ENCODE assay signal across 1 cellular context in the genomic region with DNA sequence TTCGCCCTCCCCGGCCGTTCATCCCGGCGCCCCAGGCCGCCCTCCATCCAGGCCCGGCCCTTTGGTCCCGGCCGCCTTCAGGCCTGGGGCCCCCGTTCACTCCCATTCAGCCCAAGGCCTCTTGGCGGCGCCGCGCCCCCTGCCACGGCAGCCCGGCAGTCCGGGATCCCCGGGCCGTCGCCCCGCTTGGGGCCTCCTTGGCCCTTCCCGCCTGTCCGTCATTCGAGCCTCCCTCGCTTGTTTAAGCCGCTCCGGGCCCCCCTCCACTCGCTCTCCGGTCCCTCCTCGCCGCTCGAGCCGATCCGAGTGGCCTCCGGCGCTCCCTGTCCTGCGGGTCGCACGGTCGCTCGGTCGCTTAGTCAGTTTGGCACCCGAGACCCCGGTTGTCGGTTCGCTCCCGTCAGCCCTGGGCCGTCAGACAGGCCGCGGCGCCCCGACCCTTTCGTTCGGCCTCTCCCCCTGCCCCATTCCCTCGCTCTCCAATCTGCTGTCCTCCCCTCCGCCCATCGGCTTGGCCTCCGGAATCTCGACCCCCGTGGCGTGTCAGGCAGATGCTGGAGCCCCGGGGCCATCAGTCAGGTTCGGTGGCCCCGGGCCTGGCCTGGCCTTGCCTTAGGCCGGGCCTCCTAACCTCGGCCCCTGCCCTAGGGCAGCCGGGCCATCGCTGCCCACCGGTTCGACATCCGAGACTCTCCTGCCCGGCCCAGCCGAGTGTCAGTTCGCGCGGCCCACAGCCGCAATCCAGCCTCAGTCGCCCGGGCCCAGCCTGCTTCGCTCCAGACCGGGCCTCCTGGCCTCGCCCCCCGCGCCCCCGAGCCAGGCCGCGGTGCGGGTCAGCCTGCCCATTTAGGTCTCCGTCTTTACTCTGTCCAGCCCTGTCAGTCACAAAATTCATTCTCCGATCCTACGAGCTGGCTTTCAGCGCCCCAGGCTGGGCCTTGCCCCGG.
TF ChIP-seq lines count a peak whose summit lies in the region.

No MANE protein-coding gene starts in this region.

TF ChIP-seq in HepG2, 621 proteins besides CTCF, POLR2A, EP300 and RAD21 (continues in another document):
- no peak for TF ChIP-seq MEIS1 (CRISPR knock-in tag; IDR thresholded peaks at IDR 0.05; ENCODE audit: borderline replicate concordance)
- TF ChIP-seq IKZF1 (IDR thresholded peaks at IDR 0.05): no peak
- TF ChIP-seq GTF3A (CRISPR knock-in tag; conservative IDR thresholded peaks at IDR 0.05): no peak
- no peak for TF ChIP-seq ZFP36 (IDR thresholded peaks at IDR 0.05; ENCODE audit: borderline replicate concordance, low read depth, low read length, partially characterized antibody)
- TF ChIP-seq FOSL1 (CRISPR knock-in tag; IDR thresholded peaks at IDR 0.05; ENCODE audit: borderline replicate concordance): no peak
- 0 out of 2 replicates have a peak, but pooled peaks have one; percentile 63 for TF ChIP-seq ZNF543 (CRISPR knock-in tag; IDR thresholded peaks at IDR 0.05)
- no peak for TF ChIP-seq RFX3 (CRISPR knock-in tag; IDR thresholded peaks at IDR 0.05)
- TF ChIP-seq, protein P1, sequence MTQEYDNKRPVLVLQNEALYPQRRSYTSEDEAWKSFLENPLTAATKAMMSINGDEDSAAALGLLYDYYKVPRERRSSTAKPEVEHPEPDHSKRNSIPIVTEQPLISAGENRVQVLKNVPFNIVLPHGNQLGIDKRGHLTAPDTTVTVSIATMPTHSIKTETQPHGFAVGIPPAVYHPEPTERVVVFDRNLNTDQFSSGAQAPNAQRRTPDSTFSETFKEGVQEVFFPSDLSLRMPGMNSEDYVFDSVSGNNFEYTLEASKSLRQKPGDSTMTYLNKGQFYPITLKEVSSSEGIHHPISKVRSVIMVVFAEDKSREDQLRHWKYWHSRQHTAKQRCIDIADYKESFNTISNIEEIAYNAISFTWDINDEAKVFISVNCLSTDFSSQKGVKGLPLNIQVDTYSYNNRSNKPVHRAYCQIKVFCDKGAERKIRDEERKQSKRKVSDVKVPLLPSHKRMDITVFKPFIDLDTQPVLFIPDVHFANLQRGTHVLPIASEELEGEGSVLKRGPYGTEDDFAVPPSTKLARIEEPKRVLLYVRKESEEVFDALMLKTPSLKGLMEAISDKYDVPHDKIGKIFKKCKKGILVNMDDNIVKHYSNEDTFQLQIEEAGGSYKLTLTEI (CRISPR knock-in tag; conservative IDR thresholded peaks at IDR 0.05): no peak
- peak; percentile 54 for TF ChIP-seq ZMAT3 (CRISPR knock-in tag; conservative IDR thresholded peaks at IDR 0.05)
- no peak for TF ChIP-seq NFE2 (CRISPR knock-in tag; IDR thresholded peaks at IDR 0.05)
- peak; percentile 77; the same call in 1 of the 2 replicates for TF ChIP-seq ZFP82 (CRISPR knock-in tag; IDR thresholded peaks at IDR 0.05; ENCODE audit: borderline replicate concordance)
- no peak; the same call in 1 of the 2 replicates for TF ChIP-seq KLF9 (CRISPR knock-in tag; IDR thresholded peaks at IDR 0.05; ENCODE audit: low read depth)
- no peak for TF ChIP-seq ZNF44 (CRISPR knock-in tag; IDR thresholded peaks at IDR 0.05)
- TF ChIP-seq ZNF883 (CRISPR knock-in tag; IDR thresholded peaks at IDR 0.05; ENCODE audit: not compliant biosample characterization): peak; percentile 70
- TF ChIP-seq, protein P2, sequence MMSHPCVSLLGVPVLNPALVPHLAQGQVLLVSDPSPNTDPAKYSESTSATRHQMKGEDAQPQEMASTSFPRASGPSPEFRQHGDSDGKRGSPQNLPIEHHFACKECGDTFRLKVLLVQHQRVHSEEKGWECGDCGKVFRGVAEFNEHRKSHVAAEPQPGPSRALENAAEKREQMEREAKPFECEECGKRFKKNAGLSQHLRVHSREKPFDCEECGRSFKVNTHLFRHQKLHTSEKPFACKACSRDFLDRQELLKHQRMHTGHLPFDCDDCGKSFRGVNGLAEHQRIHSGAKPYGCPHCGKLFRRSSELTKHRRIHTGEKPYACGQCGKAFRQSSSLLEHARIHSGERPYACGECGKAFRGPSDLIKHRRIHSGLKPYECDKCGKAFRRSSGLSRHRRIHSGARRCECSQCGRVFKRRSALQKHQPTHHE (CRISPR knock-in tag; IDR thresholded peaks at IDR 0.05; ENCODE audit: borderline replicate concordance): peak; percentile 72; the same call in 1 of the 2 replicates
- peak; percentile 81; the same call in 1 of the 2 replicates for TF ChIP-seq ZNF530 (CRISPR knock-in tag; IDR thresholded peaks at IDR 0.05; ENCODE audit: low read depth)
- no peak for TF ChIP-seq HMG20B (CRISPR knock-in tag; conservative IDR thresholded peaks at IDR 0.05)
- TF ChIP-seq JUNB (CRISPR knock-in tag; IDR thresholded peaks at IDR 0.05; ENCODE audit: borderline replicate concordance): no peak
- TF ChIP-seq, protein P3, sequence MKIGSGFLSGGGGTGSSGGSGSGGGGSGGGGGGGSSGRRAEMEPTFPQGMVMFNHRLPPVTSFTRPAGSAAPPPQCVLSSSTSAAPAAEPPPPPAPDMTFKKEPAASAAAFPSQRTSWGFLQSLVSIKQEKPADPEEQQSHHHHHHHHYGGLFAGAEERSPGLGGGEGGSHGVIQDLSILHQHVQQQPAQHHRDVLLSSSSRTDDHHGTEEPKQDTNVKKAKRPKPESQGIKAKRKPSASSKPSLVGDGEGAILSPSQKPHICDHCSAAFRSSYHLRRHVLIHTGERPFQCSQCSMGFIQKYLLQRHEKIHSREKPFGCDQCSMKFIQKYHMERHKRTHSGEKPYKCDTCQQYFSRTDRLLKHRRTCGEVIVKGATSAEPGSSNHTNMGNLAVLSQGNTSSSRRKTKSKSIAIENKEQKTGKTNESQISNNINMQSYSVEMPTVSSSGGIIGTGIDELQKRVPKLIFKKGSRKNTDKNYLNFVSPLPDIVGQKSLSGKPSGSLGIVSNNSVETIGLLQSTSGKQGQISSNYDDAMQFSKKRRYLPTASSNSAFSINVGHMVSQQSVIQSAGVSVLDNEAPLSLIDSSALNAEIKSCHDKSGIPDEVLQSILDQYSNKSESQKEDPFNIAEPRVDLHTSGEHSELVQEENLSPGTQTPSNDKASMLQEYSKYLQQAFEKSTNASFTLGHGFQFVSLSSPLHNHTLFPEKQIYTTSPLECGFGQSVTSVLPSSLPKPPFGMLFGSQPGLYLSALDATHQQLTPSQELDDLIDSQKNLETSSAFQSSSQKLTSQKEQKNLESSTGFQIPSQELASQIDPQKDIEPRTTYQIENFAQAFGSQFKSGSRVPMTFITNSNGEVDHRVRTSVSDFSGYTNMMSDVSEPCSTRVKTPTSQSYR (CRISPR knock-in tag; IDR thresholded peaks at IDR 0.05; ENCODE audit: borderline replicate concordance): no peak
- no peak; the same call in 1 of the 2 replicates for TF ChIP-seq KMT2B (CRISPR knock-in tag; IDR thresholded peaks at IDR 0.05)
- peak; percentile 80 for TF ChIP-seq ZNF446 (CRISPR knock-in tag; IDR thresholded peaks at IDR 0.05)
- TF ChIP-seq, protein P4, sequence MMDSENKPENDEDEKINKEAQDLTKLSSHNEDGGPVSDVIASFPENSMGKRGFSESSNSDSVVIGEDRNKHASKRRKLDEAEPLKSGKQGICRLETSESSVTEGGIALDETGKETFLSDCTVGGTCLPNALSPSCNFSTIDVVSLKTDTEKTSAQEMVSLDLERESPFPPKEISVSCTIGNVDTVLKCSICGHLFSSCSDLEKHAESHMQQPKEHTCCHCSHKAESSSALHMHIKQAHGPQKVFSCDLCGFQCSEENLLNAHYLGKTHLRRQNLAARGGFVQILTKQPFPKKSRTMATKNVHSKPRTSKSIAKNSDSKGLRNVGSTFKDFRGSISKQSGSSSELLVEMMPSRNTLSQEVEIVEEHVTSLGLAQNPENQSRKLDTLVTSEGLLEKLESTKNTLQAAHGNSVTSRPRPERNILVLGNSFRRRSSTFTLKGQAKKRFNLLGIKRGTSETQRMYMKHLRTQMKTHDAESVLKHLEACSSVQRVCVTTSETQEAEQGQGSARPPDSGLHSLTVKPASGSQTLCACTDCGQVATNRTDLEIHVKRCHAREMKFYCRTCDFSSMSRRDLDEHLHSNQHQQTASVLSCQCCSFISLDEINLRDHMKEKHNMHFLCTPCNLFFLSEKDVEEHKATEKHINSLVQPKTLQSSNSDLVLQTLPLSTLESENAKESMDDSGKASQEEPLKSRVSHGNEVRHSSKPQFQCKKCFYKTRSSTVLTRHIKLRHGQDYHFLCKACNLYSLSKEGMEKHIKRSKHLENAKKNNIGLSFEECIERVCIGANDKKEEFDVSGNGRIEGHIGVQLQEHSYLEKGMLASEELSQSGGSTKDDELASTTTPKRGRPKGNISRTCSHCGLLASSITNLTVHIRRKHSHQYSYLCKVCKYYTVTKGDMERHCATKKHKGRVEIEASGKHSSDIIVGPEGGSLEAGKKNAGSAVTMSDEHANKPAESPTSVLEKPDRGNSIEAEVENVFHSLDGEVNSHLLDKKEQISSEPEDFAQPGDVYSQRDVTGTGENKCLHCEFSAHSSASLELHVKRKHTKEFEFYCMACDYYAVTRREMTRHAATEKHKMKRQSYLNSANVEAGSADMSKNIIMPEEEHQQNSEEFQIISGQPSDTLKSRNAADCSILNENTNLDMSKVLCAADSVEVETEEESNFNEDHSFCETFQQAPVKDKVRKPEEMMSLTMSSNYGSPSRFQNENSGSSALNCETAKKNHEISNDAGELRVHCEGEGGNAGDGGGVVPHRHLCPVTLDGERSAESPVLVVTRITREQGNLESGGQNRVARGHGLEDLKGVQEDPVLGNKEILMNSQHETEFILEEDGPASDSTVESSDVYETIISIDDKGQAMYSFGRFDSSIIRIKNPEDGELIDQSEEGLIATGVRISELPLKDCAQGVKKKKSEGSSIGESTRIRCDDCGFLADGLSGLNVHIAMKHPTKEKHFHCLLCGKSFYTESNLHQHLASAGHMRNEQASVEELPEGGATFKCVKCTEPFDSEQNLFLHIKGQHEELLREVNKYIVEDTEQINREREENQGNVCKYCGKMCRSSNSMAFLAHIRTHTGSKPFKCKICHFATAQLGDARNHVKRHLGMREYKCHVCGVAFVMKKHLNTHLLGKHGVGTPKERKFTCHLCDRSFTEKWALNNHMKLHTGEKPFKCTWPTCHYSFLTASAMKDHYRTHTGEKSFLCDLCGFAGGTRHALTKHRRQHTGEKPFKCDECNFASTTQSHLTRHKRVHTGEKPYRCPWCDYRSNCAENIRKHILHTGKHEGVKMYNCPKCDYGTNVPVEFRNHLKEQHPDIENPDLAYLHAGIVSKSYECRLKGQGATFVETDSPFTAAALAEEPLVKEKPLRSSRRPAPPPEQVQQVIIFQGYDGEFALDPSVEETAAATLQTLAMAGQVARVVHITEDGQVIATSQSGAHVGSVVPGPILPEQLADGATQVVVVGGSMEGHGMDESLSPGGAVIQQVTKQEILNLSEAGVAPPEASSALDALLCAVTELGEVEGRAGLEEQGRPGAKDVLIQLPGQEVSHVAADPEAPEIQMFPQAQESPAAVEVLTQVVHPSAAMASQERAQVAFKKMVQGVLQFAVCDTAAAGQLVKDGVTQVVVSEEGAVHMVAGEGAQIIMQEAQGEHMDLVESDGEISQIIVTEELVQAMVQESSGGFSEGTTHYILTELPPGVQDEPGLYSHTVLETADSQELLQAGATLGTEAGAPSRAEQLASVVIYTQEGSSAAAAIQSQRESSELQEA (CRISPR knock-in tag; IDR thresholded peaks at IDR 0.05; ENCODE audit: not compliant biosample characterization): no peak
- TF ChIP-seq ZNF891 (CRISPR knock-in tag; IDR thresholded peaks at IDR 0.05): peak; percentile 45; the same call in 1 of the 2 replicates
- peak; percentile 77 for TF ChIP-seq HOXA5 (CRISPR knock-in tag; IDR thresholded peaks at IDR 0.05)
- no peak for TF ChIP-seq TCF7L2 (IDR thresholded peaks at IDR 0.05; ENCODE audit: low read depth, low read length)
- TF ChIP-seq CREM (IDR thresholded peaks at IDR 0.05): no peak
- 0 out of 2 replicates have a peak, but pooled peaks have one; percentile 11 for TF ChIP-seq CREM (CRISPR knock-in tag; IDR thresholded peaks at IDR 0.05)
- TF ChIP-seq, protein P5, sequence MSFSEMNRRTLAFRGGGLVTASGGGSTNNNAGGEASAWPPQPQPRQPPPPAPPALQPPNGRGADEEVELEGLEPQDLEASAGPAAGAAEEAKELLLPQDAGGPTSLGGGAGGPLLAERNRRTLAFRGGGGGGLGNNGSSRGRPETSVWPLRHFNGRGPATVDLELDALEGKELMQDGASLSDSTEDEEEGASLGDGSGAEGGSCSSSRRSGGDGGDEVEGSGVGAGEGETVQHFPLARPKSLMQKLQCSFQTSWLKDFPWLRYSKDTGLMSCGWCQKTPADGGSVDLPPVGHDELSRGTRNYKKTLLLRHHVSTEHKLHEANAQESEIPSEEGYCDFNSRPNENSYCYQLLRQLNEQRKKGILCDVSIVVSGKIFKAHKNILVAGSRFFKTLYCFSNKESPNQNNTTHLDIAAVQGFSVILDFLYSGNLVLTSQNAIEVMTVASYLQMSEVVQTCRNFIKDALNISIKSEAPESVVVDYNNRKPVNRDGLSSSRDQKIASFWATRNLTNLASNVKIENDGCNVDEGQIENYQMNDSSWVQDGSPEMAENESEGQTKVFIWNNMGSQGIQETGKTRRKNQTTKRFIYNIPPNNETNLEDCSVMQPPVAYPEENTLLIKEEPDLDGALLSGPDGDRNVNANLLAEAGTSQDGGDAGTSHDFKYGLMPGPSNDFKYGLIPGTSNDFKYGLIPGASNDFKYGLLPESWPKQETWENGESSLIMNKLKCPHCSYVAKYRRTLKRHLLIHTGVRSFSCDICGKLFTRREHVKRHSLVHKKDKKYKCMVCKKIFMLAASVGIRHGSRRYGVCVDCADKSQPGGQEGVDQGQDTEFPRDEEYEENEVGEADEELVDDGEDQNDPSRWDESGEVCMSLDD (CRISPR knock-in tag; IDR thresholded peaks at IDR 0.05; ENCODE audit: borderline replicate concordance): no peak; the same call in 1 of the 2 replicates
- no peak for TF ChIP-seq ZNF672 (CRISPR knock-in tag; IDR thresholded peaks at IDR 0.05)
- TF ChIP-seq ZNF670 (CRISPR knock-in tag; IDR thresholded peaks at IDR 0.05; ENCODE audit: borderline replicate concordance): no peak; the same call in 1 of the 2 replicates
- TF ChIP-seq PLRG1 (conservative IDR thresholded peaks at IDR 0.05): no peak
- TF ChIP-seq SIX4 (CRISPR knock-in tag; IDR thresholded peaks at IDR 0.05): no peak
- TF ChIP-seq MTF2 (CRISPR knock-in tag; IDR thresholded peaks at IDR 0.05; ENCODE audit: borderline replicate concordance): no peak; the same call in 1 of the 2 replicates
- TF ChIP-seq STAT5B (CRISPR knock-in tag; IDR thresholded peaks at IDR 0.05): 0 out of 2 replicates have a peak, but pooled peaks have one; percentile 6
- peak; percentile 39; the same call in 1 of the 2 replicates for TF ChIP-seq ZNF776 (CRISPR knock-in tag; IDR thresholded peaks at IDR 0.05)
- 0 out of 2 replicates have a peak, but pooled peaks have one; percentile 22 for TF ChIP-seq ZNF431 (CRISPR knock-in tag; IDR thresholded peaks at IDR 0.05; ENCODE audit: borderline replicate concordance, low read depth)
- TF ChIP-seq MTA3 (CRISPR knock-in tag; IDR thresholded peaks at IDR 0.05): no peak; the same call in 1 of the 2 replicates
- TF ChIP-seq DPF2 (CRISPR knock-in tag; IDR thresholded peaks at IDR 0.05; ENCODE audit: borderline replicate concordance, low read depth): no peak
- TF ChIP-seq, protein P6, sequence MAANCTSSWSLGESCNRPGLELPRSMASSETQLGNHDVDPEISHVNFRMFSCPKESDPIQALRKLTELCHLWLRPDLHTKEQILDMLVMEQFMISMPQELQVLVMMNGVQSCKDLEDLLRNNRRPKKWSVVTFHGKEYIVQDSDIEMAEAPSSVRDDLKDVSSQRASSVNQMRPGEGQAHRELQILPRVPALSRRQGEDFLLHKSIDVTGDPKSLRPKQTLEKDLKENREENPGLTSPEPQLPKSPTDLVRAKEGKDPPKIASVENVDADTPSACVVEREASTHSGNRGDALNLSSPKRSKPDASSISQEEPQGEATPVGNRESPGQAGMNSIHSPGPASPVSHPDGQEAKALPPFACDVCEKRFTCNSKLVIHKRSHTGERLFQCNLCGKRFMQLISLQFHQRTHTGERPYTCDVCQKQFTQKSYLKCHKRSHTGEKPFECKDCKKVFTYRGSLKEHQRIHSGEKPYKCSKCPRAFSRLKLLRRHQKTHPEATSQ (CRISPR knock-in tag; IDR thresholded peaks at IDR 0.05; ENCODE audit: borderline replicate concordance): no peak
- no peak for TF ChIP-seq KDM4B (CRISPR knock-in tag; IDR thresholded peaks at IDR 0.05)
- peak; percentile 75 for TF ChIP-seq HNRNPK (IDR thresholded peaks at IDR 0.05; ENCODE audit: low read depth, low read length, poor library complexity, severe bottlenecking)
- TF ChIP-seq ZNF253 (CRISPR knock-in tag; IDR thresholded peaks at IDR 0.05; ENCODE audit: borderline replicate concordance): no peak
